In genomic region chr22:50245214-50246072, GRCh38 we compare ENCODE assay signal across 8 cellular contexts. TPM values are rescaled to one million over a fixed set of nuclear protein-coding genes. Genes with fewer than 3 reads are reported as not detected.
A peak's percentile ranks its signal among the peaks of the same experiment; 100 is the strongest.
DNase-seq lines count a peak whose midpoint lies in the region; ATAC-seq, FAIRE-seq and TF ChIP-seq lines count a peak whose summit lies in the region.

No MANE protein-coding gene starts in this region.

- POLR2A ChIA-PET in K562 (lab: Yijun Ruan, JAX): interaction anchor here (0.8 kb wide), 1 partner anchor 11 kb away, joined by 3 read pairs; no protein-coding TSS in a partner anchor

- H3K4me3 ChIP-seq in K562 (peak overlapping the region; percentile 76), left lung (peak overlapping the region; percentile 76 to 93), tibial artery (peak overlapping the region; percentile 77 to 95)

- intact Hi-C loops in K562 (cut with micrococcal nuclease) (no loop called here), left lung (cut with DNase I) (no loop called here), tibial artery (cut with DNase I; ENCODE audit: low total_unique reads) (loop anchor here (2.0 to 10.0 kb wide), 2 partner anchors 97 to 259 kb away; partner anchors contain the start of genes LMF2, NCAPH2 and PPP6R2)

- H3K4me2 ChIP-seq in K562 (ENCODE audit: insufficient read depth, low read length): peak overlapping the region; percentile 79

- no peak for FAIRE-seq in K562 (lab: Jason Lieb, UNC)

- no peaks in the 10 kb centered on the region for H3K27me3 ChIP-seq in K562 (ENCODE audit: control insufficient read depth in 2 of 2, insufficient read depth in 2 of 2, low read length in 2 of 2)
- H3K27me3 ChIP-seq in left lung: no peaks in the 10 kb centered on the region
- H3K27me3 ChIP-seq in tibial artery: no peaks in the 10 kb centered on the region

- TF ChIP-seq POLR2A in K562 (conservative IDR thresholded peaks at IDR 0.05): no peak; the same call in 1 of the 2 replicates

- no peaks in the 10 kb centered on the region for H3K9me1 ChIP-seq in K562 (ENCODE audit: control insufficient read depth, insufficient read depth, low read length)

- H3K9ac ChIP-seq in K562 (ENCODE audit: insufficient read depth in 1 of 2, low read depth in 2 of 2, low read length in 2 of 2): peak overlapping the region; percentile 80 to 93

- H3K4me1 ChIP-seq in K562 (replicated peaks in 1 of 2; ENCODE audit: control insufficient read depth in 2 of 2, insufficient read depth in 2 of 2, low read length in 2 of 2): peaks cover 9 to 65% of the 10 kb centered on the region in 2 experiments
- peaks cover 34 to 86% of the 10 kb centered on the region in 2 donors for H3K4me1 ChIP-seq in left lung
- H3K4me1 ChIP-seq in tibial artery: peaks cover 0 to 71% (median 53%) of the 10 kb centered on the region in 4 donors

- no peak for TF ChIP-seq RAD21 in K562 (CRISPR knock-in tag; conservative IDR thresholded peaks at IDR 0.05 in 1 of 2, IDR thresholded peaks at IDR 0.05 in 1 of 2)

- 14% methylated on average over 16 of the region's 53 CpGs for WGBS in K562 (ENCODE audit: insufficient coverage, low coverage, missing lambda C conversion rate)

- H3K36me3 ChIP-seq in K562 (ENCODE audit: control insufficient read depth, insufficient read depth, low read length): peaks cover 37% of the 10 kb centered on the region; the same call in 2 of the 3 replicates
- peaks cover 0 to 25% of the 10 kb centered on the region in 2 donors for H3K36me3 ChIP-seq in left lung
- H3K36me3 ChIP-seq in tibial artery: peaks cover 0 to 17% (median 5%) of the 10 kb centered on the region in 3 donors

- BruUV-seq in K562 (replicated peaks; lab: Mats Ljungman, UMichigan): TSS peak; percentile 80

- TF ChIP-seq CTCF in C4-2B (conservative IDR thresholded peaks at IDR 0.05): no peak
- TF ChIP-seq CTCF in K562 (IDR thresholded peaks at IDR 0.05 in 2 of 3, conservative IDR thresholded peaks at IDR 0.05 in 1 of 3; ENCODE audit: insufficient read depth in 2 of 3, low read depth in 1 of 3, low read length in 3 of 3): no peak
- TF ChIP-seq CTCF in left lung (IDR thresholded peaks at IDR 0.05): no peak
- no peak for TF ChIP-seq CTCF in tibial artery (IDR thresholded peaks at IDR 0.05)

- peaks cover 68% of the 10 kb centered on the region for H3K79me2 ChIP-seq in K562 (ENCODE audit: control insufficient read depth, insufficient read depth, low read length)

- CTCF ChIA-PET in K562 (lab: Yijun Ruan, JAX; ENCODE audit: low intra/inter-chr PET ratio): no interaction called here

- peak; percentile 23 for ATAC-seq in K562
- ATAC-seq in left lung: peak; percentile 43

- no peak for TF ChIP-seq EP300 in K562 (IDR thresholded peaks at IDR 0.05; ENCODE audit: low read length)

- in situ Hi-C loops in K562 (cut with MboI): no loop called here

- H4K20me1 ChIP-seq in K562 (replicated peaks; ENCODE audit: control insufficient read depth, insufficient read depth, low read length): peaks cover 11% of the 10 kb centered on the region

- H3K27ac ChIP-seq in C4-2B (peak overlapping the region; percentile 84), K562 (ENCODE audit: extremely low read depth, low read depth, low read length) (peak overlapping the region; percentile 81), left lung (peak overlapping the region; percentile 82 to 90), tibial artery (peak overlapping the region; percentile 90)

- H2AFZ ChIP-seq in K562 (ENCODE audit: low read depth, low read length): peak overlapping the region; percentile 77

- H3K9me3 ChIP-seq in K562 (replicated peaks; ENCODE audit: control insufficient read depth, insufficient read depth, low read depth, low read length) (no peaks in the 10 kb centered on the region), left lung (no peaks in the 10 kb centered on the region), tibial artery (no peaks in the 10 kb centered on the region)

- peak; percentile 62 for DNase-seq in HuH-7 (ENCODE audit: low spot score)
- DNase-seq in K562 (ENCODE audit: extremely low read depth in 1 of 4, low spot score in 3 of 4): peak in 2 of 4 experiments; percentile 59 to 64
- no peak for DNase-seq in left lung
- no peak for DNase-seq in tibial artery
- DNase-seq in NCI-H2029 treated with DMSO at 0.1 percent for 48 hours (lab: John Stamatoyannopoulos, UW): no peak
- no peak for DNase-seq in NCI-H2196 (lab: John Stamatoyannopoulos, UW; ENCODE audit: unreplicated experiment)
- DNase-seq in activated CD8-positive, alpha-beta memory T cell treated with anti-CD3 and anti-CD28 coated beads, Interleukin-2, amount 50 U/mL, for 4 hours: no peak

RNA-seq across cellular contexts. Expression of gene TUBGCP6, which starts 0.6 kb away (rescaled TPM):
- 86.7 and 211 TPM in 2 replicates for total RNA-seq in K562 (2011; cell fraction: chromatin; rRNA removed; ENCODE audit: low replicate concordance)
- total RNA-seq in K562 (2011; cell fraction: nucleolus; rRNA removed): 112 and 120 TPM in 2 replicates
- total RNA-seq in K562 (2011; cell fraction: nucleoplasm; rRNA removed): 93.7 and 97.5 TPM in 2 replicates
- total RNA-seq in K562 (2014; rRNA removed): 23.2 and 25.1 TPM in 2 replicates
- 4.1 and 6.0 TPM in 2 replicates for total RNA-seq in K562 (2014; rRNA removed; fragmentation: Illumina TruSeq; extraction: Trizol)
- total RNA-seq in K562 (2015; rRNA removed; fragmentation: Illumina TruSeq; extraction: Trizol): 9.7 and 10.3 TPM in 2 replicates
- total RNA-seq in K562 (2021): 31.1 and 33.0 TPM in 2 replicates
- 10.1 and 17.7 TPM in 2 replicates for polyA plus RNA-seq in K562 (2011; rRNA removed)
- polyA plus RNA-seq in K562 (2011; cell fraction: cytosol; rRNA removed): 9.3 and 11.7 TPM in 2 replicates
- 166 and 249 TPM in 2 replicates for polyA plus RNA-seq in K562 (2011; cell fraction: nucleus; rRNA removed)
- polyA plus RNA-seq in K562 (2012): 20.0 and 26.5 TPM in 2 replicates
- polyA plus RNA-seq in K562 (2014; fragmentation: Illumina TruSeq; extraction: Trizol): 9.3 and 15.1 TPM in 2 replicates
- 1 to 10 TPM in 1 of 2 experiments, under 1 TPM in 1; 0.76 to 1.2 TPM for polyA plus RNA-seq in K562 (2014; fragmentation: Nextera tagmentation; extraction: Ambion mirVana)
- 26.8 and 29.9 TPM in 2 replicates for polyA plus RNA-seq in K562 (2014; rRNA removed)
- polyA minus RNA-seq in K562 (2011; rRNA and poly(A)+ RNA removed): 6.7 and 8.2 TPM in 2 replicates
- 13.2 and 14.6 TPM in 2 replicates for polyA minus RNA-seq in K562 (2011; cell fraction: cytosol; rRNA and poly(A)+ RNA removed)
- 31.4 and 35.8 TPM in 2 replicates for polyA minus RNA-seq in K562 (2011; cell fraction: nucleus; rRNA and poly(A)+ RNA removed)
- 10 to 100 TPM; 40.8 to 41.3 TPM for total RNA-seq in left lung

RNA-seq across cellular contexts. Expression of gene HDAC10, which starts 5.6 kb away (rescaled TPM):
- 57.0 and 254 TPM in 2 replicates for total RNA-seq in K562 (2011; cell fraction: chromatin; rRNA removed; ENCODE audit: low replicate concordance)
- total RNA-seq in K562 (2011; cell fraction: nucleolus; rRNA removed): 188 and 225 TPM in 2 replicates
- 102 and 109 TPM in 2 replicates for total RNA-seq in K562 (2011; cell fraction: nucleoplasm; rRNA removed)
- total RNA-seq in K562 (2014; rRNA removed): 16.4 and 21.4 TPM in 2 replicates
- 1.2 and 2.1 TPM in 2 replicates for total RNA-seq in K562 (2014; rRNA removed; fragmentation: Illumina TruSeq; extraction: Trizol)
- total RNA-seq in K562 (2015; rRNA removed; fragmentation: Illumina TruSeq; extraction: Trizol): 7.0 and 10.9 TPM in 2 replicates
- 37.3 and 44.2 TPM in 2 replicates for total RNA-seq in K562 (2021)
- 6.5 and 18.6 TPM in 2 replicates for polyA plus RNA-seq in K562 (2011; rRNA removed)
- polyA plus RNA-seq in K562 (2011; cell fraction: cytosol; rRNA removed): 4.8 and 5.9 TPM in 2 replicates
- 164 and 214 TPM in 2 replicates for polyA plus RNA-seq in K562 (2011; cell fraction: nucleus; rRNA removed)
- polyA plus RNA-seq in K562 (2012): 34.6 and 75.5 TPM in 2 replicates
- polyA plus RNA-seq in K562 (2014; fragmentation: Illumina TruSeq; extraction: Trizol): 6.3 and 14.4 TPM in 2 replicates
- under 1 TPM; 0.10 to 0.23 TPM for polyA plus RNA-seq in K562 (2014; fragmentation: Nextera tagmentation; extraction: Ambion mirVana)
- polyA plus RNA-seq in K562 (2014; rRNA removed): 29.0 and 35.7 TPM in 2 replicates
- 4.3 and 5.1 TPM in 2 replicates for polyA minus RNA-seq in K562 (2011; rRNA and poly(A)+ RNA removed)
- polyA minus RNA-seq in K562 (2011; cell fraction: cytosol; rRNA and poly(A)+ RNA removed): 6.0 and 17.9 TPM in 2 replicates
- 43.8 and 48.3 TPM in 2 replicates for polyA minus RNA-seq in K562 (2011; cell fraction: nucleus; rRNA and poly(A)+ RNA removed)
- 10 to 100 TPM; 39.1 to 42.2 TPM for total RNA-seq in left lung

RNA-seq across cellular contexts. Expression of gene MAPK12, which starts 16.0 kb away (rescaled TPM):
- 112 and 304 TPM in 2 replicates for total RNA-seq in K562 (2011; cell fraction: chromatin; rRNA removed; ENCODE audit: low replicate concordance)
- 207 and 279 TPM in 2 replicates for total RNA-seq in K562 (2011; cell fraction: nucleolus; rRNA removed)
- 136 and 144 TPM in 2 replicates for total RNA-seq in K562 (2011; cell fraction: nucleoplasm; rRNA removed)
- total RNA-seq in K562 (2014; rRNA removed) (45.2 and 45.5 TPM in 2 replicates), K562 (2014; rRNA removed; fragmentation: Illumina TruSeq; extraction: Trizol) (5.7 and 11.1 TPM in 2 replicates), K562 (2015; rRNA removed; fragmentation: Illumina TruSeq; extraction: Trizol) (32.9 and 33.8 TPM in 2 replicates), K562 (2021) (68.4 and 69.1 TPM in 2 replicates), left lung (10 to 100 TPM; 11.6 to 14.6 TPM)
- polyA plus RNA-seq in K562 (2011; rRNA removed) (30.6 and 45.2 TPM in 2 replicates), K562 (2014; fragmentation: Illumina TruSeq; extraction: Trizol) (32.8 and 35.5 TPM in 2 replicates), K562 (2014; fragmentation: Nextera tagmentation; extraction: Ambion mirVana) (1 to 10 TPM in 1 of 2 experiments, under 1 TPM in 1; 0.79 to 4.0 TPM), K562 (2014; rRNA removed) (69.4 and 71.5 TPM in 2 replicates)
- polyA plus RNA-seq in K562 (2011; cell fraction: cytosol; rRNA removed): 35.5 and 49.4 TPM in 2 replicates
- polyA plus RNA-seq in K562 (2011; cell fraction: nucleus; rRNA removed): 285 and 430 TPM in 2 replicates
- 38.8 and 60.9 TPM in 2 replicates for polyA plus RNA-seq in K562 (2012)
- polyA minus RNA-seq in K562 (2011; rRNA and poly(A)+ RNA removed): 12.0 and 15.0 TPM in 2 replicates
- polyA minus RNA-seq in K562 (2011; cell fraction: cytosol; rRNA and poly(A)+ RNA removed): 18.3 and 22.3 TPM in 2 replicates
- 61.0 and 65.0 TPM in 2 replicates for polyA minus RNA-seq in K562 (2011; cell fraction: nucleus; rRNA and poly(A)+ RNA removed)

RNA-seq across cellular contexts. Expression of gene MAPK11, which starts 24.7 kb away (rescaled TPM):
- total RNA-seq in K562 (2011; cell fraction: chromatin; rRNA removed; ENCODE audit: low replicate concordance): 6.0 and 15.3 TPM in 2 replicates
- 11.8 and 12.5 TPM in 2 replicates for total RNA-seq in K562 (2011; cell fraction: nucleolus; rRNA removed)
- total RNA-seq in K562 (2011; cell fraction: nucleoplasm; rRNA removed): 6.0 and 6.7 TPM in 2 replicates
- total RNA-seq in K562 (2014; rRNA removed): 9.6 and 9.8 TPM in 2 replicates
- total RNA-seq in K562 (2014; rRNA removed; fragmentation: Illumina TruSeq; extraction: Trizol): 1.9 and 2.5 TPM in 2 replicates
- total RNA-seq in K562 (2015; rRNA removed; fragmentation: Illumina TruSeq; extraction: Trizol): 5.3 and 5.8 TPM in 2 replicates
- 12.8 and 14.6 TPM in 2 replicates for total RNA-seq in K562 (2021)
- polyA plus RNA-seq in K562 (2011; rRNA removed): 5.1 and 7.0 TPM in 2 replicates
- 5.6 and 12.8 TPM in 2 replicates for polyA plus RNA-seq in K562 (2011; cell fraction: cytosol; rRNA removed)
- polyA plus RNA-seq in K562 (2011; cell fraction: nucleus; rRNA removed): 39.5 and 60.0 TPM in 2 replicates
- polyA plus RNA-seq in K562 (2012): 9.9 and 19.7 TPM in 2 replicates
- 5.7 and 7.0 TPM in 2 replicates for polyA plus RNA-seq in K562 (2014; fragmentation: Illumina TruSeq; extraction: Trizol)
- under 1 TPM; 0.06 to 0.10 TPM for polyA plus RNA-seq in K562 (2014; fragmentation: Nextera tagmentation; extraction: Ambion mirVana)
- polyA plus RNA-seq in K562 (2014; rRNA removed): 10.6 and 11.5 TPM in 2 replicates
- polyA minus RNA-seq in K562 (2011; rRNA and poly(A)+ RNA removed): 1.4 and 3.6 TPM in 2 replicates
- 5.2 and 6.5 TPM in 2 replicates for polyA minus RNA-seq in K562 (2011; cell fraction: cytosol; rRNA and poly(A)+ RNA removed)
- 6.1 and 6.3 TPM in 2 replicates for polyA minus RNA-seq in K562 (2011; cell fraction: nucleus; rRNA and poly(A)+ RNA removed)
- 10 to 100 TPM; 10.3 to 15.1 TPM for total RNA-seq in left lung

RNA-seq across cellular contexts. Expression of gene SELENOO, which starts 44.6 kb away (rescaled TPM):
- total RNA-seq in K562 (2011; cell fraction: chromatin; rRNA removed; ENCODE audit: low replicate concordance): 12.6 and 38.1 TPM in 2 replicates
- total RNA-seq in K562 (2011; cell fraction: nucleolus; rRNA removed): 37.1 and 42.4 TPM in 2 replicates
- 17.2 and 22.2 TPM in 2 replicates for total RNA-seq in K562 (2011; cell fraction: nucleoplasm; rRNA removed)
- total RNA-seq in K562 (2014; rRNA removed): 23.5 and 30.4 TPM in 2 replicates
- 0.93 and 1.8 TPM in 2 replicates for total RNA-seq in K562 (2014; rRNA removed; fragmentation: Illumina TruSeq; extraction: Trizol)
- 8.3 and 9.2 TPM in 2 replicates for total RNA-seq in K562 (2015; rRNA removed; fragmentation: Illumina TruSeq; extraction: Trizol)
- 22.6 and 24.4 TPM in 2 replicates for total RNA-seq in K562 (2021)
- polyA plus RNA-seq in K562 (2011; rRNA removed): 9.7 and 14.9 TPM in 2 replicates
- polyA plus RNA-seq in K562 (2011; cell fraction: cytosol; rRNA removed): 19.8 and 41.1 TPM in 2 replicates
- polyA plus RNA-seq in K562 (2011; cell fraction: nucleus; rRNA removed): 43.7 and 74.3 TPM in 2 replicates
- 15.4 and 21.7 TPM in 2 replicates for polyA plus RNA-seq in K562 (2012)
- 2.2 and 11.6 TPM in 2 replicates for polyA plus RNA-seq in K562 (2014; fragmentation: Illumina TruSeq; extraction: Trizol)
- polyA plus RNA-seq in K562 (2014; fragmentation: Nextera tagmentation; extraction: Ambion mirVana): under 1 TPM; 0.37 to 0.84 TPM
- 24.3 and 24.9 TPM in 2 replicates for polyA plus RNA-seq in K562 (2014; rRNA removed)
- polyA minus RNA-seq in K562 (2011; rRNA and poly(A)+ RNA removed): 3.3 and 5.5 TPM in 2 replicates
- 8.8 and 11.2 TPM in 2 replicates for polyA minus RNA-seq in K562 (2011; cell fraction: cytosol; rRNA and poly(A)+ RNA removed)
- polyA minus RNA-seq in K562 (2011; cell fraction: nucleus; rRNA and poly(A)+ RNA removed): 7.8 TPM in 2 replicates
- total RNA-seq in left lung: 10 to 100 TPM; 19.5 to 22.0 TPM
